In the genomic region with DNA sequence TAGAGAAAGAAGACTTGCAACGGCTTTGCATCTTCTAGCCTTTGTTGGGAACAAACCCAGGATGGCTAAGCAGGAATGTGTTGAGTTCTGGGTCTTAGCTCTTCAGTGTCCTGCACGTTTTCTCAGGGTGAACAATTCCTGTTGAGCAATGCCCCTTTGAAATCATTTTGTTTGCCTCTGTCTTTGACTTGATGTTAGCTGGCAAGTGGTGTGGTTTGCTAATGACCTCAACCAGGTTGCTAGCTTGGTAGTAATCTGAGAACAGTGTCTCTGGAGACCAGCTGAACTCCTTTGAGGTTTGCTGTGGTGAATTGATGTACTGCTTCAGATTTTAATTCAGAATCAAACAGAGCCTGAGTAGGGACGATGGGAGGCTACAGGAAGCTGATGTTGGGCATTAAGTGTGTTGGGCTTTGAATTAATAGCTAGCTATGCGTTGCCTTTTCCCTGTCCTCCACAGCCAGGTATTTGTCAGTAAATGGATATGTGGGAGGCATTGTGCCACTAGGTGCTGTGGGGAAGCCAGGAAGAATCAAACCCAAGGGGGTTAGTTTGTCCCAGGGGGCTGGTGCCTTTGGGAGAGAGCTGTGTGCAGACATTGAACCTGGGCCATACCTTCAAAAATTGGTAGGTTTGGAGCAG, we compare ENCODE assay signal across 11 cellular contexts. TPM values are rescaled to one million over a fixed set of nuclear protein-coding genes. Genes with fewer than 3 reads are reported as not detected.
DNase-seq lines count a peak whose midpoint lies in the region; ATAC-seq and TF ChIP-seq lines count a peak whose summit lies in the region.
"Had no signal": no experiment of that assay in that cellular context is flagged by ENCODE, and none has a peak within 500 bp of the region (broad histone marks: within the 10 kb centered on the region; RNA-seq: fewer than 3 reads in every experiment).

No MANE protein-coding gene starts in this region.

- H3K36me3 ChIP-seq in BLaER1: no peaks in the 10 kb centered on the region
- no peaks in the 10 kb centered on the region for H3K36me3 ChIP-seq in Panc1 (ENCODE audit: control insufficient read depth, insufficient read depth, low read length)
- H3K36me3 ChIP-seq in iPS-20b (ENCODE audit: insufficient read depth, low read depth, low read length): no peaks in the 10 kb centered on the region
- H3K36me3 ChIP-seq: thyroid gland had no signal

- no TSS peak for BruUV-seq in Panc1 (replicated peaks; lab: Mats Ljungman, UMichigan)

- H3K9me3 ChIP-seq in BLaER1 (peaks cover 7% of the 10 kb centered on the region; the same call in 1 of the 2 replicates), Panc1 (ENCODE audit: control insufficient read depth, insufficient read depth, low read depth, low read length) (no peaks in the 10 kb centered on the region), iPS-20b (ENCODE audit: insufficient read depth, low read depth, low read length) (no peaks in the 10 kb centered on the region)
- H3K9me3 ChIP-seq: thyroid gland had no signal

- no peaks in the 10 kb centered on the region for H3K9me3 Mint-ChIP-seq in activated naive CD4-positive, alpha-beta T cell treated with anti-CD3 and anti-CD28 coated beads, Interleukin-2, amount 10 ng/mL, durations not matched to agents 7 days and 5 days
- H3K9me3 Mint-ChIP-seq: dendritic cell treated with granulocyte-macrophage colony-stimulating factor and Interleukin-4, amounts not matched to agents 40 ng/mL and 50 ng/mL, for 4 days had no signal

- H3K4me1 ChIP-seq in BLaER1 (peaks cover 33% of the 10 kb centered on the region), Panc1 (ENCODE audit: control insufficient read depth, insufficient read depth, low read length) (peaks cover 2% of the 10 kb centered on the region; the same call in 1 of the 2 replicates), iPS-20b (ENCODE audit: insufficient read depth, low read length) (peaks cover 13% of the 10 kb centered on the region; the same call in 1 of the 2 replicates)

- ATAC-seq in HG03060 (IDR thresholded peaks at IDR 0.05; ENCODE audit: low read depth, unreplicated experiment): peak; percentile 44
- no peak for ATAC-seq in Panc1

- no peak overlapping the region for H3K27ac ChIP-seq in BLaER1
- H3K27ac ChIP-seq in Panc1 (ENCODE audit: low read length): peak overlapping the region; percentile 25; the same call in 1 of the 2 replicates
- peak overlapping the region; percentile 35 for H3K27ac ChIP-seq in iPS-20b (ENCODE audit: low read length)
- H3K27ac ChIP-seq: HL-60, thyroid gland had no signal

- no peaks in the 10 kb centered on the region for H3K36me3 Mint-ChIP-seq in activated naive CD4-positive, alpha-beta T cell treated with anti-CD3 and anti-CD28 coated beads, Interleukin-2, amount 10 ng/mL, durations not matched to agents 7 days and 5 days

- intact Hi-C loops in Panc1 (cut with micrococcal nuclease; ENCODE audit: unreplicated experiment): no loop called here

- no peak overlapping the region for H3K4me3 ChIP-seq in BLaER1
- no peak overlapping the region for H3K4me3 ChIP-seq in Panc1 (ENCODE audit: low read depth in 2 of 2, low read length in 2 of 2)
- H3K4me3 ChIP-seq in iPS-20b (ENCODE audit: low read length): peak overlapping the region; percentile 46; the same call in 1 of the 2 replicates
- H3K4me3 ChIP-seq: thyroid gland had no signal

- peak overlapping the region; percentile 80 for H3K4me2 ChIP-seq in BLaER1

- DNase-seq in Panc1 (ENCODE audit: low read depth, low spot score): no peak
- no peak for DNase-seq in DMS53 (lab: John Stamatoyannopoulos, UW)
- no peak for DNase-seq in cerebellar nuclear complex (lab: John Stamatoyannopoulos, UW)
- no peak for DNase-seq in activated naive CD4-positive, alpha-beta T cell treated with anti-CD3 and anti-CD28 coated beads, Interleukin-2, amount 10 ng/mL, durations not matched to agents 7 days and 5 days
- no peak for DNase-seq in stimulated activated CD4-positive, alpha-beta T cell treated with anti-CD3 and anti-CD28 coated beads, Interleukin-1b, Interleukin-23, amount 100 ng/mL, for 48 hours
- DNase-seq: thyroid gland had no signal

- H3K4me3 Mint-ChIP-seq in activated naive CD4-positive, alpha-beta T cell treated with anti-CD3 and anti-CD28 coated beads, Interleukin-2, amount 10 ng/mL, durations not matched to agents 7 days and 5 days: no peak overlapping the region
- H3K4me3 Mint-ChIP-seq: dendritic cell treated with granulocyte-macrophage colony-stimulating factor and Interleukin-4, amounts not matched to agents 40 ng/mL and 50 ng/mL, for 4 days had no signal

- POLR2A ChIA-PET in Panc1 (lab: Charles Lee): interaction anchor here (0.7 kb wide), 1 partner anchor 23 kb away, joined by 4 read pairs; a partner anchor contains a TSS

- H3K27me3 ChIP-seq in BLaER1: no peaks in the 10 kb centered on the region
- H3K27me3 ChIP-seq in Panc1 (ENCODE audit: control insufficient read depth, insufficient read depth, low read length): no peaks in the 10 kb centered on the region
- no peaks in the 10 kb centered on the region for H3K27me3 ChIP-seq in iPS-20b (ENCODE audit: insufficient read depth, low read length)
- H3K27me3 ChIP-seq: thyroid gland had no signal

- CTCF ChIA-PET in Panc1 (lab: Charles Lee): interaction anchor here (0.6 kb wide), 1 partner anchor 32 kb away, joined by 3 read pairs; no protein-coding TSS in a partner anchor
- CTCF ChIA-PET in activated naive CD4-positive, alpha-beta T cell treated with anti-CD3 and anti-CD28 coated beads, Interleukin-2, amount 10 ng/mL, durations not matched to agents 7 days and 5 days (lab: Charles Lee): interaction anchor here (0.7 to 2.0 kb wide), 2 partner anchors 24 to 55 kb away, joined by 3 to 6 read pairs; no protein-coding TSS in a partner anchor

- H3K4me1 Mint-ChIP-seq in activated naive CD4-positive, alpha-beta T cell treated with anti-CD3 and anti-CD28 coated beads, Interleukin-2, amount 10 ng/mL, durations not matched to agents 7 days and 5 days: no peaks in the 10 kb centered on the region

- H3K27me3 Mint-ChIP-seq in activated naive CD4-positive, alpha-beta T cell treated with anti-CD3 and anti-CD28 coated beads, Interleukin-2, amount 10 ng/mL, durations not matched to agents 7 days and 5 days: peaks cover 45% of the 10 kb centered on the region

- no peak for TF ChIP-seq CTCF in Panc1 (IDR thresholded peaks at IDR 0.05)

- no peaks in the 10 kb centered on the region for H4K20me1 ChIP-seq in BLaER1

- H3K9ac ChIP-seq in BLaER1 (peak overlapping the region; percentile 2; the same call in 1 of the 2 replicates), iPS-20b (ENCODE audit: low read depth, low read length) (peak overlapping the region; percentile 38)

- in situ Hi-C loops in Panc1 (cut with HindIII; ENCODE audit: low pct_unique_long_range_greater_than_20kb, low sequenced_read_pairs): no loop called here

- H3K27ac Mint-ChIP-seq in activated naive CD4-positive, alpha-beta T cell treated with anti-CD3 and anti-CD28 coated beads, Interleukin-2, amount 10 ng/mL, durations not matched to agents 7 days and 5 days: no peak overlapping the region
- H3K27ac Mint-ChIP-seq: dendritic cell treated with granulocyte-macrophage colony-stimulating factor and Interleukin-4, amounts not matched to agents 40 ng/mL and 50 ng/mL, for 4 days had no signal

RNA-seq across cellular contexts. Expression of a gene that starts 23.3 kb away (rescaled TPM):
- total RNA-seq in Panc1 (2021; ENCODE audit: unreplicated experiment): 137 TPM
- 80.1 TPM for polyA plus RNA-seq in Panc1 (2012; ENCODE audit: insufficient read length)

RNA-seq across cellular contexts. Expression of a gene that starts 43.8 kb away (rescaled TPM):
- total RNA-seq in Panc1 (2021; ENCODE audit: unreplicated experiment): 97.4 TPM
- 54.1 TPM for polyA plus RNA-seq in Panc1 (2012; ENCODE audit: insufficient read length)
